ENCODE assay signal across 20 cellular contexts in genomic region chr11:121570453-121570852, GRCh38.
DNase-seq lines count a peak whose midpoint lies in the region; ATAC-seq and TF ChIP-seq lines count a peak whose summit lies in the region.
"Had no signal": no experiment of that assay in that cellular context is flagged by ENCODE, and none has a peak within 500 bp of the region (broad histone marks: within the 10 kb centered on the region; RNA-seq: fewer than 3 reads in every experiment).

No MANE protein-coding gene starts in this region.

- peak overlapping the region; percentile 73 for H3K4me2 ChIP-seq in DOHH2 (ENCODE audit: low read length)
- H3K4me2 ChIP-seq in GM23338: no peak overlapping the region
- peak overlapping the region; percentile 53 for H3K4me2 ChIP-seq in OCI-LY3 (ENCODE audit: low read length)
- H3K4me2 ChIP-seq: KMS-11, SK-N-SH had no signal

- H4K20me1 ChIP-seq in DOHH2 (ENCODE audit: control insufficient read depth, insufficient read depth, low read depth, low read length) (no peaks in the 10 kb centered on the region), GM23338 (replicated peaks; ENCODE audit: insufficient read depth) (no peaks in the 10 kb centered on the region; the same call in 1 of the 2 replicates), OCI-LY3 (ENCODE audit: insufficient read depth, low read length) (no peaks in the 10 kb centered on the region)

- peaks cover 12% of the 10 kb centered on the region for H3K4me1 Mint-ChIP-seq in GM23338
- peaks cover 16 to 35% (median 32%) of the 10 kb centered on the region in 3 donors for H3K4me1 Mint-ChIP-seq in naive B cell

- H3K4me3 Mint-ChIP-seq in GM23338 (no peak overlapping the region), naive B cell (peak overlapping the region in 1 of 8 donors; percentile 60)
- H3K4me3 Mint-ChIP-seq: CD4-positive, alpha-beta memory T cell had no signal

- H3K4me3 ChIP-seq in DOHH2 (ENCODE audit: low read length) (peak overlapping the region; percentile 61), GM23338 (no peak overlapping the region), OCI-LY3 (ENCODE audit: low read length) (no peak overlapping the region)

- H3K36me3 ChIP-seq in DOHH2 (ENCODE audit: control insufficient read depth, low read length) (peaks cover 88% of the 10 kb centered on the region), GM23338 (ENCODE audit: insufficient read depth) (peaks cover 31% of the 10 kb centered on the region), OCI-LY3 (replicated peaks; ENCODE audit: low read depth, low read length) (peaks cover 71% of the 10 kb centered on the region)

- TF ChIP-seq CTCF in DOHH2 (IDR thresholded peaks at IDR 0.05; ENCODE audit: low read depth, low read length, poor library complexity, severe bottlenecking): no peak
- TF ChIP-seq CTCF in GM23338 (conservative IDR thresholded peaks at IDR 0.05; ENCODE audit: low read depth in 2 of 2): no peak
- no peak for TF ChIP-seq CTCF in OCI-LY3 (IDR thresholded peaks at IDR 0.05; ENCODE audit: low read depth, low read length)

- no peaks in the 10 kb centered on the region for H3K27me3 ChIP-seq in DOHH2 (ENCODE audit: control insufficient read depth, low read length)
- H3K27me3 ChIP-seq in GM23338 (ENCODE audit: insufficient read depth): no peaks in the 10 kb centered on the region
- H3K27me3 ChIP-seq in OCI-LY3 (ENCODE audit: low read depth, low read length): no peaks in the 10 kb centered on the region

- H3K79me2 ChIP-seq in DOHH2 (ENCODE audit: control insufficient read depth, low read length) (peaks cover 30% of the 10 kb centered on the region), GM23338 (replicated peaks; ENCODE audit: insufficient read depth) (0 out of 2 replicates have a peak, but pooled peaks cover 5% of the 10 kb centered on the region), OCI-LY3 (ENCODE audit: low read length) (peaks cover 39% of the 10 kb centered on the region)

- H3F3A ChIP-seq in DOHH2 (ENCODE audit: control insufficient read depth, insufficient read depth): peaks cover 33% of the 10 kb centered on the region
- H3F3A ChIP-seq in GM23338 (replicated peaks; ENCODE audit: low read depth): no peaks in the 10 kb centered on the region

- H3K9me3 Mint-ChIP-seq in GM23338 (no peaks in the 10 kb centered on the region), naive B cell (peaks cover 0 to 2% (median 0%) of the 10 kb centered on the region in 7 donors)
- H3K9me3 Mint-ChIP-seq: CD4-positive, alpha-beta memory T cell had no signal

- H3K27ac ChIP-seq in DOHH2 (ENCODE audit: low read depth, low read length): peak overlapping the region; percentile 95
- H3K27ac ChIP-seq in GM23338 (ENCODE audit: low read depth): 0 out of 2 replicates have a peak overlapping the region, but pooled peaks have one; percentile 26
- H3K27ac ChIP-seq in OCI-LY3 (ENCODE audit: low read length): peak overlapping the region; percentile 100
- H3K27ac ChIP-seq: KMS-11 had no signal

- H3K27ac Mint-ChIP-seq in GM23338: no peak overlapping the region
- peak overlapping the region in 4 of 6 donors; percentile 69 to 89 (median 78) for H3K27ac Mint-ChIP-seq in naive B cell

- no peaks in the 10 kb centered on the region for H3K9me3 ChIP-seq in DOHH2 (ENCODE audit: control insufficient read depth, insufficient read depth, low read length)
- no peaks in the 10 kb centered on the region for H3K9me3 ChIP-seq in OCI-LY3 (ENCODE audit: insufficient read depth, low read length)
- H3K9me3 ChIP-seq: SK-N-SH had no signal

- H3K27me3 Mint-ChIP-seq in GM23338 (ENCODE audit: insufficient read depth, low read depth, poor library complexity): no peaks in the 10 kb centered on the region
- H3K27me3 Mint-ChIP-seq in naive B cell: peaks cover 0 to 15% (median 0%) of the 10 kb centered on the region in 3 donors
- H3K27me3 Mint-ChIP-seq: CD4-positive, alpha-beta memory T cell had no signal

- H3K9me2 ChIP-seq in DOHH2 (replicated peaks; ENCODE audit: control insufficient read depth, low read length) (no peaks in the 10 kb centered on the region), GM23338 (ENCODE audit: insufficient read depth) (no peaks in the 10 kb centered on the region)
- H3K9me2 ChIP-seq: SK-N-SH had no signal

- H3K36me3 Mint-ChIP-seq in GM23338 (ENCODE audit: low read depth) (peaks cover 73% of the 10 kb centered on the region), naive B cell (peaks cover 40 to 42% of the 10 kb centered on the region in 2 donors)

- no peak for DNase-seq in GM23338 (ENCODE audit: low spot score)
- DNase-seq in naive B cell: no peak
- no peak for DNase-seq in DMS 273 treated with DMSO at 0.1 percent for 48 hours (lab: John Stamatoyannopoulos, UW)
- DNase-seq in stimulated activated CD4-positive, alpha-beta T cell treated with anti-CD3 and anti-CD28 coated beads, Interleukin-2, amount 100 ng/mL, for 48 hours: no peak
- DNase-seq: ACHN; AML-193; CD4-positive, alpha-beta memory T cell; GDM1; H7; NCI-H1105; NCI-H1694 treated with DMSO at 0.1 percent for 48 hours; NCI-H446; NCI-H774; SHP77; SK-N-SH; T-helper 1 cell had no signal

- ATAC-seq in GM23338 (no peak), naive B cell (ENCODE audit: low read depth in 2 of 2) (no peak), GM19395 (IDR thresholded peaks at IDR 0.05; ENCODE audit: unreplicated experiment) (no peak)

- peak overlapping the region; percentile 83 for H3K9ac ChIP-seq in OCI-LY3 (ENCODE audit: low read length)
- H3K9ac ChIP-seq: KMS-11, SK-N-SH had no signal

- H2AFZ ChIP-seq in GM23338: no peak overlapping the region
- H2AFZ ChIP-seq in OCI-LY3 (ENCODE audit: low read depth, low read length): no peak overlapping the region

- H3K4me1 ChIP-seq in DOHH2 (ENCODE audit: control insufficient read depth, low read length): peaks cover 99% of the 10 kb centered on the region
- no peaks in the 10 kb centered on the region for H3K4me1 ChIP-seq in GM23338 (ENCODE audit: insufficient read depth)
- peaks cover 86% of the 10 kb centered on the region for H3K4me1 ChIP-seq in OCI-LY3 (ENCODE audit: low read length)

TF ChIP-seq in GM23338, 12 proteins besides CTCF, POLR2A, EP300 and RAD21 (continues in another document):
- TF ChIP-seq POLR2AphosphoS5 (IDR thresholded peaks at IDR 0.05; ENCODE audit: low read depth): no peak
- no peak for TF ChIP-seq ZNF331 (CRISPR knock-in tag; IDR thresholded peaks at IDR 0.05; ENCODE audit: low read depth)
- no peak for TF ChIP-seq REST (IDR thresholded peaks at IDR 0.05; ENCODE audit: unreplicated experiment)
- no peak for TF ChIP-seq JUNB (IDR thresholded peaks at IDR 0.05; ENCODE audit: unreplicated experiment)

Comparison
In these comparisons a context has a peak if more than half of its experiments do, and no peak if none do; other contexts are left out.
1. H3K27ac ChIP-seq: peak in every context shown above with its lines; median percentile 100 in OCI-LY3; 95 in DOHH2; 26 in GM23338.